ENCODE assay signal across 20 cellular contexts in genomic region chr12:130992448-130992847, GRCh38. TPM values are rescaled to one million over a fixed set of nuclear protein-coding genes. Genes with fewer than 3 reads are reported as not detected.
DNase-seq lines count a peak whose midpoint lies in the region; ATAC-seq lines count a peak whose summit lies in the region.
"Had no signal": no experiment of that assay in that cellular context is flagged by ENCODE, and none has a peak within 500 bp of the region (broad histone marks: within the 10 kb centered on the region; RNA-seq: fewer than 3 reads in every experiment).

No MANE protein-coding gene starts in this region.

- intact Hi-C loops in sciatic nerve (cut with DNase I): no loop called here

- DNase-seq in NCI-H1092 treated with DMSO at 0.1 percent for 48 hours (lab: John Stamatoyannopoulos, UW) (peak; percentile 5), NCI-H1092 (lab: John Stamatoyannopoulos, UW) (no peak), RPMI8226 (peak; percentile 31), sciatic nerve (ENCODE audit: low spot score) (peak; percentile 41), NCI-H2081 (lab: John Stamatoyannopoulos, UW) (no peak), NCI-H446 (lab: John Stamatoyannopoulos, UW) (no peak), DMS 273 (lab: John Stamatoyannopoulos, UW; ENCODE audit: unreplicated experiment) (no peak)
- DNase-seq: 8988T; activated CD4-positive, alpha-beta T cell treated with anti-CD3 and anti-CD28 coated beads, Interleukin-2, amount 10 ng/mL, durations not matched to agents 24 days and 14 days; activated CD8-positive, alpha-beta memory T cell treated with anti-CD3 and anti-CD28 coated beads, Interleukin-2, amount 50 U/mL, for 4 hours; activated naive CD4-positive, alpha-beta T cell; aorta; DND-41; endodermal cell; mesenchymal stem cell; NCI-H2081 treated with DMSO at 0.1 percent for 48 hours; SW 1271 had no signal

- ATAC-seq in GM18498 (IDR thresholded peaks at IDR 0.05; ENCODE audit: unreplicated experiment) (peak; percentile 40), sciatic nerve (no peak)
- ATAC-seq: naive thymus-derived CD8-positive, alpha-beta T cell had no signal

RNA-seq across cellular contexts. Expression of gene ADGRD1, which starts 38.7 kb away (rescaled TPM):
- 224 TPM for total RNA-seq in sciatic nerve
- total RNA-seq: M059J had no signal

Comparison
In these comparisons a context has a peak if more than half of its experiments do, and no peak if none do; other contexts are left out.
1. DNase-seq: peak in NCI-H1092 treated with DMSO at 0.1 percent for 48 hours (single experiment), RPMI8226 (single experiment) and sciatic nerve (single experiment); none in NCI-H1092 (single experiment), NCI-H2081 (0 of 2), NCI-H446 (0 of 2) and DMS 273 (single experiment).